In genomic region chr6:129709451-129709908, GRCh38 we compare ENCODE assay signal across 8 cellular contexts. TPM values are rescaled to one million over a fixed set of nuclear protein-coding genes. Genes with fewer than 3 reads are reported as not detected.
DNase-seq lines count a peak whose midpoint lies in the region; ATAC-seq, FAIRE-seq and TF ChIP-seq lines count a peak whose summit lies in the region.

No MANE protein-coding gene starts in this region.

- peak overlapping the region; percentile 96 for H3K4me3 ChIP-seq in CD4-positive, CD25-positive, alpha-beta regulatory T cell (ENCODE audit: low read depth, low read length)
- peak overlapping the region; percentile 65 for H3K4me3 ChIP-seq in hepatocyte
- H3K4me3 ChIP-seq in sigmoid colon: peak overlapping the region; percentile 16 to 55 (median 52)

- H3K9me2 ChIP-seq in hepatocyte (replicated peaks; ENCODE audit: insufficient read depth): no peaks in the 10 kb centered on the region

- no peaks in the 10 kb centered on the region for H3K9me3 ChIP-seq in CD4-positive, CD25-positive, alpha-beta regulatory T cell (ENCODE audit: control insufficient read depth in 2 of 2, low read length in 2 of 2)
- H3K9me3 ChIP-seq in hepatocyte (ENCODE audit: low read depth): no peaks in the 10 kb centered on the region
- no peaks in the 10 kb centered on the region for H3K9me3 ChIP-seq in sigmoid colon

- H4K20me1 ChIP-seq in hepatocyte (ENCODE audit: insufficient read depth, poor library complexity, severe bottlenecking): no peaks in the 10 kb centered on the region

- peak; percentile 27 to 51 for ATAC-seq in CD4-positive, CD25-positive, alpha-beta regulatory T cell (ENCODE audit: low read depth in 2 of 2)
- ATAC-seq in GM19455 (IDR thresholded peaks at IDR 0.05; ENCODE audit: unreplicated experiment) (peak; percentile 52), HG03565 (IDR thresholded peaks at IDR 0.05; ENCODE audit: unreplicated experiment) (peak; percentile 15)

- H3K27ac ChIP-seq in CD4-positive, CD25-positive, alpha-beta regulatory T cell (ENCODE audit: insufficient read depth, low read length, poor library complexity, severe bottlenecking): no peak overlapping the region
- H3K27ac ChIP-seq in hepatocyte: peak overlapping the region; percentile 87
- peak overlapping the region; percentile 62 to 80 (median 70) for H3K27ac ChIP-seq in sigmoid colon

- H3K4me1 Mint-ChIP-seq in CD4-positive, CD25-positive, alpha-beta regulatory T cell: peaks cover 28 to 55% (median 42%) of the 10 kb centered on the region in 4 donors
- H3K4me1 Mint-ChIP-seq in activated naive CD8-positive, alpha-beta T cell treated with anti-CD3 and anti-CD28 coated beads for 36 hours: peaks cover 29% of the 10 kb centered on the region

- intact Hi-C loops in sigmoid colon (cut with DNase I): no loop called here

- peaks cover 6% of the 10 kb centered on the region for H3K27me3 Mint-ChIP-seq in CD4-positive, CD25-positive, alpha-beta regulatory T cell
- H3K27me3 Mint-ChIP-seq in activated naive CD8-positive, alpha-beta T cell treated with anti-CD3 and anti-CD28 coated beads for 36 hours: peaks cover 10% of the 10 kb centered on the region

- peak overlapping the region; percentile 74 to 97 (median 84) for H3K27ac Mint-ChIP-seq in CD4-positive, CD25-positive, alpha-beta regulatory T cell
- H3K27ac Mint-ChIP-seq in activated naive CD8-positive, alpha-beta T cell treated with anti-CD3 and anti-CD28 coated beads for 36 hours: peak overlapping the region; percentile 77

- peak overlapping the region; percentile 90 for H3K4me2 ChIP-seq in hepatocyte

- H3K27me3 ChIP-seq in CD4-positive, CD25-positive, alpha-beta regulatory T cell (ENCODE audit: control insufficient read depth, insufficient read depth, low read length): no peaks in the 10 kb centered on the region
- H3K27me3 ChIP-seq in hepatocyte (no peaks in the 10 kb centered on the region), sigmoid colon (no peaks in the 10 kb centered on the region)

- FAIRE-seq in HTR-8/SVneo (lab: Jason Lieb, UNC): no peak

- peaks cover 4% of the 10 kb centered on the region for H3K36me3 Mint-ChIP-seq in CD4-positive, CD25-positive, alpha-beta regulatory T cell
- no peaks in the 10 kb centered on the region for H3K36me3 Mint-ChIP-seq in activated naive CD8-positive, alpha-beta T cell treated with anti-CD3 and anti-CD28 coated beads for 36 hours

- H3K4me1 ChIP-seq in CD4-positive, CD25-positive, alpha-beta regulatory T cell (ENCODE audit: control insufficient read depth, insufficient read depth, low read length, poor library complexity, severe bottlenecking): peaks cover 23% of the 10 kb centered on the region
- H3K4me1 ChIP-seq in hepatocyte (ENCODE audit: insufficient read depth) (no peaks in the 10 kb centered on the region), sigmoid colon (peaks cover 0 to 26% (median 8%) of the 10 kb centered on the region in 4 donors)

- H3K36me3 ChIP-seq in CD4-positive, CD25-positive, alpha-beta regulatory T cell (ENCODE audit: control insufficient read depth, insufficient read depth, low read length): no peaks in the 10 kb centered on the region
- H3K36me3 ChIP-seq in hepatocyte (replicated peaks; ENCODE audit: insufficient read depth, low read depth) (no peaks in the 10 kb centered on the region), sigmoid colon (no peaks in the 10 kb centered on the region)

- TF ChIP-seq EP300 in sigmoid colon (IDR thresholded peaks at IDR 0.05): no peak

- peak overlapping the region; percentile 71 for H2AFZ ChIP-seq in hepatocyte

- no peak for TF ChIP-seq CTCF in hepatocyte (IDR thresholded peaks at IDR 0.05; ENCODE audit: poor library complexity)
- TF ChIP-seq CTCF in sigmoid colon (IDR thresholded peaks at IDR 0.05): no peak

- H3K9me3 Mint-ChIP-seq in CD4-positive, CD25-positive, alpha-beta regulatory T cell: peaks cover 0 to under 1% (median 0%) of the 10 kb centered on the region in 7 donors
- H3K9me3 Mint-ChIP-seq in activated naive CD8-positive, alpha-beta T cell treated with anti-CD3 and anti-CD28 coated beads for 36 hours: no peaks in the 10 kb centered on the region

- H3K4me3 Mint-ChIP-seq in CD4-positive, CD25-positive, alpha-beta regulatory T cell: peak overlapping the region; percentile 91 to 98 (median 94)
- H3K4me3 Mint-ChIP-seq in activated naive CD8-positive, alpha-beta T cell treated with anti-CD3 and anti-CD28 coated beads for 36 hours: peak overlapping the region; percentile 91

- WGBS in hepatocyte (ENCODE audit: low lambda C conversion rate, missing lambda C conversion rate): 1% methylated on average over 4 of the region's 4 CpGs
- WGBS in sigmoid colon, 2 donors: 1 to 4% methylated on average over 4 of the region's 4 CpGs

- TF ChIP-seq POLR2A in sigmoid colon (IDR thresholded peaks at IDR 0.05): no peak

- H3K79me2 ChIP-seq in hepatocyte: peaks cover 43% of the 10 kb centered on the region

- DNase-seq in CD4-positive, CD25-positive, alpha-beta regulatory T cell: no peak
- no peak for DNase-seq in activated naive CD8-positive, alpha-beta T cell treated with anti-CD3 and anti-CD28 coated beads for 36 hours
- DNase-seq in hepatocyte (ENCODE audit: low spot score) (peak; percentile 33), sigmoid colon (no peak), SK-N-DZ (ENCODE audit: low spot score) (no peak), HTR-8/SVneo (ENCODE audit: insufficient read length, low spot score) (no peak)

RNA-seq across cellular contexts. Expression of gene ARHGAP18, which starts 0.5 kb away (rescaled TPM):
- 5.2 TPM for total RNA-seq in CD4-positive, CD25-positive, alpha-beta regulatory T cell
- polyA plus RNA-seq in CD4-positive, CD25-positive, alpha-beta regulatory T cell: 1 to 10 TPM; 2.2 to 5.4 (median 3.7) TPM
- 1 to 10 TPM; 7.0 to 8.9 TPM for total RNA-seq in activated naive CD8-positive, alpha-beta T cell treated with anti-CD3 and anti-CD28 coated beads for 36 hours
- total RNA-seq in hepatocyte (34.8 and 35.6 TPM in 2 replicates), sigmoid colon (10 to 100 TPM in 2 of 4 donors, 1 to 10 TPM in 2; 9.2 to 16.9 (median 10.0) TPM)
- polyA plus RNA-seq in hepatocyte (11.2 and 14.7 TPM in 2 replicates), sigmoid colon (10 to 100 TPM in 2 of 3 donors, 1 to 10 TPM in 1; 9.2 to 16.0 (median 13.8) TPM)
- 0.83 and 1.2 TPM in 2 replicates for polyA plus RNA-seq in SK-N-DZ (2014; cell fraction: cytosol; rRNA removed)
- 0.19 and 0.30 TPM in 2 replicates for polyA plus RNA-seq in SK-N-DZ (2014; cell fraction: nucleus; rRNA removed)
